ENCODE assay signal across 8 cellular contexts in the genomic region with DNA sequence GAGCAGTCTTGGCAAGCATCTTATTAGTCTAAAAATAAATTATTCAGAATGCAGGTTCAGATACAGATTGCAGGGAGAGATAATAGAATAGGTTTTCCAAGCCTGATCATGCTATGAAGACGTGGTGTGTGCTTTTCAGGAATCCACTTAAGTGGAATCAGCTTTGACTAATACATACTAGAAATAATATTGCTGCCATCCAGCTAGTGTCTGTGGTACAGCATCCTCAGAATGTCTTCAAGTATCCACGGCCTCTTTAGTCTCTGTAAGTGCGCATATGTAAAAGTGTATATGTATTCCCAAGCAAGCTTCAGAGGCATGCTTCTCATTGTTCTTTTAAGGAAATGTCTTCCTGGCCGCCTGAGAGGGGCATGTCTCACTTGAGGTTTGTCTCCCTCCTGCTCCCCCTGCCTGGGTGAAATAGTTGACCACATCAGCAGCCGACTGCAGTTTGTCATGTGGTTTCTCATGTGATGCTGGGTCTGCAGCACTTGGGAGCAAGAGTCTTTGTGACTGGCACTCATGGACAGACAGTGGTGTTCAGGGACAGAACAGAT.
DNase-seq lines count a peak whose midpoint lies in the region; ATAC-seq lines count a peak whose summit lies in the region.

No MANE protein-coding gene starts in this region.

- no peak overlapping the region for H3K4ac ChIP-seq in mesendoderm (ENCODE audit: low read depth, low read length)

- no peak overlapping the region for H4K5ac ChIP-seq in mesendoderm (ENCODE audit: low read length)

- no CpG with 5 or more reads among the region's 5 CpGs for WGBS in mesendoderm (ENCODE audit: extremely low coverage, insufficient coverage, low lambda C conversion rate)

- no peaks in the 10 kb centered on the region for H3K79me2 ChIP-seq in mesendoderm (ENCODE audit: control insufficient read depth, insufficient read depth, low read length)

- no peaks in the 10 kb centered on the region for H3K27me3 ChIP-seq in mesendoderm (ENCODE audit: insufficient read depth, low read length, poor library complexity)

- intact Hi-C loops in posterior vena cava (cut with DNase I), result no loop called here

- peaks cover 4% of the 10 kb centered on the region for H3K79me1 ChIP-seq in mesendoderm (ENCODE audit: low read length)

- H2BK15ac ChIP-seq in mesendoderm (replicated peaks; ENCODE audit: low read depth), result no peak overlapping the region

- H3K4me3 ChIP-seq in mesendoderm (ENCODE audit: low read length), result no peak overlapping the region

- H2BK120ac ChIP-seq in mesendoderm (ENCODE audit: low read depth, low read length), result no peak overlapping the region

- H3K36me3 ChIP-seq in mesendoderm (ENCODE audit: control insufficient read depth, insufficient read depth, low read length), result no peaks in the 10 kb centered on the region

- H3K27ac ChIP-seq in cingulate gyrus (ENCODE audit: low read depth, low read length) (peak overlapping the region; percentile 25), mesendoderm (ENCODE audit: low read depth, low read length) (no peak overlapping the region)

- ATAC-seq in HG03135 (IDR thresholded peaks at IDR 0.05; ENCODE audit: unreplicated experiment), result no peak
- ATAC-seq in GM18873 (IDR thresholded peaks at IDR 0.05; ENCODE audit: low FRiP score, unreplicated experiment), result no peak

- no peak overlapping the region for H2BK5ac ChIP-seq in mesendoderm (ENCODE audit: low read length)

- no peak overlapping the region for H3K9ac ChIP-seq in mesendoderm (ENCODE audit: low read length)

- no peak overlapping the region for H3K18ac ChIP-seq in mesendoderm (ENCODE audit: low read length)

- no peak overlapping the region for H4K8ac ChIP-seq in mesendoderm (ENCODE audit: low read depth, low read length)

- H3K56ac ChIP-seq in mesendoderm (ENCODE audit: low read length), result peak overlapping the region; percentile 39

- DNase-seq in GM03348 (ENCODE audit: low spot score) (peak; percentile 35), NCI-H446 treated with DMSO at 0.1 percent for 48 hours (lab: John Stamatoyannopoulos, UW) (peak; percentile 70), mesendoderm (peak; percentile 86), posterior vena cava (ENCODE audit: low spot score) (no peak), ecto neural progenitor cell (ENCODE audit: low spot score) (no peak)

- peaks cover 11% of the 10 kb centered on the region for H3K4me1 ChIP-seq in mesendoderm (ENCODE audit: control insufficient read depth, low read depth, low read length)

- H3K23ac ChIP-seq in mesendoderm (ENCODE audit: low read length), result no peak overlapping the region

- no peak overlapping the region for H3K4me2 ChIP-seq in mesendoderm (ENCODE audit: low read length)

- no peak overlapping the region for H2AK5ac ChIP-seq in mesendoderm (ENCODE audit: low read length)

Comparison
In these comparisons a context has a peak if more than half of its experiments do, and no peak if none do; other contexts are left out.
1. DNase-seq: peak in GM03348 (single experiment), NCI-H446 treated with DMSO at 0.1 percent for 48 hours (single experiment) and mesendoderm (single experiment); none in posterior vena cava (single experiment) and ecto neural progenitor cell (single experiment).